In the genomic region with DNA sequence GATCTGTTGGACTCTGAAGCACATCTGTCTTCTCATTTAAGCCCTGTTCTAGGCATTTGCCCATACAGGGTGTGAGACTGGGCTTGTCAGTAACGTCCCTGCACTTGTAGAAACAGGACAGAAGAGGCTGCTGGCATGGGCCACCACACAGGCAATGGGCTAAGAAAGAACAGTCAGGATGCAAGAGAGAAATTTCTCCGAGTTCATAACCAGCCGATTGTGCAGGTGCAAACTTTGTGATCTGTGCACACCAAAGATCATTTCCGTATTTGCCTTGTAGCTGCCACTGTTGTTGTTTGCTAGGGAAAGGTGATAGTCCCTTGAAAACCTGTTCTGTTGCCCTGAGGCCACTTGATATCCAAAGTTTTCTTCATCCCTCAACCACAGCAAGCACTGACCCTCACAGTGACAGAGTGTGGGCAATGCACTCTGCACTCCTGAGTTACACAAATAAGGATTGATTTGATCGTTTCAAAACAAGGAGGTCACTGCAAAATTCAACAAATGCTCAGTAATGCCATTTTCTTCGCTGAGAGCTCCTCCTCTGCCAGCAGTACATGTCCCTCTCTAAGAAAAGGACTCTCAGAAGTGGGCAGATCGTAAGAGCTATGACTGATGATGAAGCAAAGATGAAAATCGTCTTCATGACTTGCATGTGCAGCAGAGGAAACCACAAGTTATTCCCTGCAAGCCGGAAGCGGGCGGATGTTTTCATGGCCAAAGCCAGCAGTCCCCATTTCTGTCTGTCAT, we compare ENCODE assay signal across 1 cellular context.
TF ChIP-seq lines count a peak whose summit lies in the region.

No MANE protein-coding gene starts in this region.

TF ChIP-seq in GM23338, 12 proteins besides CTCF, POLR2A, EP300 and RAD21 (continued from another document):
- TF ChIP-seq, protein P1, sequence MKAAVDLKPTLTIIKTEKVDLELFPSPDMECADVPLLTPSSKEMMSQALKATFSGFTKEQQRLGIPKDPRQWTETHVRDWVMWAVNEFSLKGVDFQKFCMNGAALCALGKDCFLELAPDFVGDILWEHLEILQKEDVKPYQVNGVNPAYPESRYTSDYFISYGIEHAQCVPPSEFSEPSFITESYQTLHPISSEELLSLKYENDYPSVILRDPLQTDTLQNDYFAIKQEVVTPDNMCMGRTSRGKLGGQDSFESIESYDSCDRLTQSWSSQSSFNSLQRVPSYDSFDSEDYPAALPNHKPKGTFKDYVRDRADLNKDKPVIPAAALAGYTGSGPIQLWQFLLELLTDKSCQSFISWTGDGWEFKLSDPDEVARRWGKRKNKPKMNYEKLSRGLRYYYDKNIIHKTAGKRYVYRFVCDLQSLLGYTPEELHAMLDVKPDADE (IDR thresholded peaks at IDR 0.05), result no peak
- TF ChIP-seq, protein P2, sequence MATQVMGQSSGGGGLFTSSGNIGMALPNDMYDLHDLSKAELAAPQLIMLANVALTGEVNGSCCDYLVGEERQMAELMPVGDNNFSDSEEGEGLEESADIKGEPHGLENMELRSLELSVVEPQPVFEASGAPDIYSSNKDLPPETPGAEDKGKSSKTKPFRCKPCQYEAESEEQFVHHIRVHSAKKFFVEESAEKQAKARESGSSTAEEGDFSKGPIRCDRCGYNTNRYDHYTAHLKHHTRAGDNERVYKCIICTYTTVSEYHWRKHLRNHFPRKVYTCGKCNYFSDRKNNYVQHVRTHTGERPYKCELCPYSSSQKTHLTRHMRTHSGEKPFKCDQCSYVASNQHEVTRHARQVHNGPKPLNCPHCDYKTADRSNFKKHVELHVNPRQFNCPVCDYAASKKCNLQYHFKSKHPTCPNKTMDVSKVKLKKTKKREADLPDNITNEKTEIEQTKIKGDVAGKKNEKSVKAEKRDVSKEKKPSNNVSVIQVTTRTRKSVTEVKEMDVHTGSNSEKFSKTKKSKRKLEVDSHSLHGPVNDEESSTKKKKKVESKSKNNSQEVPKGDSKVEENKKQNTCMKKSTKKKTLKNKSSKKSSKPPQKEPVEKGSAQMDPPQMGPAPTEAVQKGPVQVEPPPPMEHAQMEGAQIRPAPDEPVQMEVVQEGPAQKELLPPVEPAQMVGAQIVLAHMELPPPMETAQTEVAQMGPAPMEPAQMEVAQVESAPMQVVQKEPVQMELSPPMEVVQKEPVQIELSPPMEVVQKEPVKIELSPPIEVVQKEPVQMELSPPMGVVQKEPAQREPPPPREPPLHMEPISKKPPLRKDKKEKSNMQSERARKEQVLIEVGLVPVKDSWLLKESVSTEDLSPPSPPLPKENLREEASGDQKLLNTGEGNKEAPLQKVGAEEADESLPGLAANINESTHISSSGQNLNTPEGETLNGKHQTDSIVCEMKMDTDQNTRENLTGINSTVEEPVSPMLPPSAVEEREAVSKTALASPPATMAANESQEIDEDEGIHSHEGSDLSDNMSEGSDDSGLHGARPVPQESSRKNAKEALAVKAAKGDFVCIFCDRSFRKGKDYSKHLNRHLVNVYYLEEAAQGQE (IDR thresholded peaks at IDR 0.05; ENCODE audit: unreplicated experiment), result no peak
- TF ChIP-seq JUNB (IDR thresholded peaks at IDR 0.05; ENCODE audit: unreplicated experiment), result no peak
